In the genomic region with DNA sequence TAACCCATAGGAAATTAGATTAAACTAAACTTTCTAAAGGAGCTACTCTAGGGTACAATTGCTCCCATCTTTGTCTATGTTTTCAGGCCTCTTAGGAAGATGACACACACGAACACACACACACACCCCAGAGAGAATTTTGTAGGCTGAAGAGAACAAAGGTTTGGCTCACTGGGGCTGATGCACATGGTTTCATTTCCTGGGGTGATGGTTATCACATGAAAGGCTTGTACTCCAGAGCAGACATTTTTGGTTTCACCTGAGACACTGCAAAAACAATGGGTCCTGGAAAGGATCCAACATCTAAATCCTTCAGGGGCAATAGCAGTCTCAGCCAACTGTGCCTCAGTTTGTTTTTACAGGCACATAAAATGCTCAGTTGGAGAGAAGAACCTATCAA, we compare ENCODE assay signal across 8 cellular contexts.
DNase-seq lines count a peak whose midpoint lies in the region; ATAC-seq and TF ChIP-seq lines count a peak whose summit lies in the region.

No MANE protein-coding gene starts in this region.

- peak; percentile 48 for DNase-seq in COR-L47 (lab: John Stamatoyannopoulos, UW)
- peak; percentile 44 for DNase-seq in activated CD4-positive, alpha-beta T cell treated with anti-CD3 and anti-CD28 coated beads, Interleukin-2, amount 50 U/mL, for 1 hour
- DNase-seq in iPS-NIHi11 (ENCODE audit: low spot score), result peak; percentile 38
- DNase-seq in sciatic nerve (ENCODE audit: low spot score), result no peak
- no peak for DNase-seq in SHP77 (lab: John Stamatoyannopoulos, UW)

- ATAC-seq in HG02678 (IDR thresholded peaks at IDR 0.05; ENCODE audit: unreplicated experiment) (peak; percentile 75), sciatic nerve (no peak), GM21576 (IDR thresholded peaks at IDR 0.05; ENCODE audit: unreplicated experiment) (no peak), gastroesophageal sphincter (no peak)

- no peak for TF ChIP-seq POLR2A in gastroesophageal sphincter (IDR thresholded peaks at IDR 0.05)

- peaks cover 9% of the 10 kb centered on the region for H3K27me3 ChIP-seq in gastroesophageal sphincter

- no peak for TF ChIP-seq CTCF in gastroesophageal sphincter (IDR thresholded peaks at IDR 0.05)

- no peak overlapping the region for H3K27ac ChIP-seq in gastroesophageal sphincter

- 17 to 38% methylated on average over 1 of the region's 1 CpG for WGBS in gastroesophageal sphincter (ENCODE audit: low coverage in 1 of 2), 2 donors

- no peaks in the 10 kb centered on the region for H3K9me3 ChIP-seq in gastroesophageal sphincter

- H3K4me1 ChIP-seq in gastroesophageal sphincter, result no peaks in the 10 kb centered on the region

- intact Hi-C loops in sciatic nerve (cut with DNase I), result no loop called here

- no peak overlapping the region for H3K4me3 ChIP-seq in gastroesophageal sphincter

- no peak for TF ChIP-seq EP300 in gastroesophageal sphincter (IDR thresholded peaks at IDR 0.05)

- H3K36me3 ChIP-seq in gastroesophageal sphincter, result no peaks in the 10 kb centered on the region

Comparison
In these comparisons a context has a peak if more than half of its experiments do, and no peak if none do; other contexts are left out.
1. DNase-seq: peak in COR-L47 (single experiment), activated CD4-positive, alpha-beta T cell treated with anti-CD3 and anti-CD28 coated beads, Interleukin-2, amount 50 U/mL, for 1 hour (single experiment) and iPS-NIHi11 (single experiment); none in sciatic nerve (single experiment) and SHP77 (0 of 2).